In the genomic region with DNA sequence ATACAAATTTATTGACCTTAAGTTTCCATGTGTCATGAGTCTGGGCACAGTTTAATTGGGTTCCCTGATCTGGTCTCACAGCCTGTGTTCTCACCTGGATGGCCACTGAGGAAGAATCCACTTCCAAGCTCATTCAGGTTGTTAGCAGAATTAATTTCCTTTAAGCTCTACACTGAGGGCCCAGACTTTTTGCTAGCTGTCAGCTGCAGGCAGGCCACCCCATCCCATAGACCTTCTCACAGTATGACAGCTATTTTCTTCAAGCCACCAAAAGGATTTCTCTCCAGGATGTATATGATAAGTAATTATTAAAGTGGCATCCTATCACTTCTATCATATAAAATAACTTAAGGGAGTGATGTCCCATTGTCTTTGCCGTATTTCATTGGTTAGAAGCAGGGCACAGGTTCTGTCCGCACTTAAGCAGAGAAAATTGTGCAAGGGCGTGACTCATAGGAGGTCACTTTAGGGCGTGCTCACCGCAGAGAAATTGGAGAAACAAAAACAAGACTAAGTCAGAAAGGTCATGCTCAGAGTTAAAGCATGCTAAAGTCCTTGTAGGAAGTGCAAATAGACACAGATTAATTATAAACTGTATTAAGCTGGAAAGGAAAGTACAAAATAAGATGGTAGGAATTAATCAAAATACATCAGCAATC, we compare ENCODE assay signal across 8 cellular contexts.
A peak's percentile ranks its signal among the peaks of the same experiment; 100 is the strongest.
DNase-seq lines count a peak whose midpoint lies in the region; ATAC-seq, FAIRE-seq and TF ChIP-seq lines count a peak whose summit lies in the region.

No MANE protein-coding gene starts in this region.

- no peaks in the 10 kb centered on the region for H3K79me2 ChIP-seq in mesendoderm (ENCODE audit: control insufficient read depth, insufficient read depth, low read length)

- TF ChIP-seq RAD21 in A549 (conservative IDR thresholded peaks at IDR 0.05 in 1 of 2, IDR thresholded peaks at IDR 0.05 in 1 of 2): peak in 1 of 2 experiments; percentile 43

- H3K4ac ChIP-seq in mesendoderm (ENCODE audit: low read depth, low read length): no peak overlapping the region

- DNase-seq in A549 (ENCODE audit: low read depth in 1 of 2, low spot score in 1 of 2): peak; percentile 61 to 95
- DNase-seq in KBM-7: peak; percentile 79
- DNase-seq in astrocyte of the spinal cord (ENCODE audit: low read depth, low spot score): peak; percentile 91
- peak; percentile 80 for DNase-seq in left lobe of liver (ENCODE audit: low spot score)
- DNase-seq in DMS114 treated with DMSO at 0.1 percent for 48 hours (lab: John Stamatoyannopoulos, UW; ENCODE audit: unreplicated experiment): no peak
- DNase-seq in mesendoderm: no peak

- no peak overlapping the region for H3K23ac ChIP-seq in mesendoderm (ENCODE audit: low read length)

- no peak overlapping the region for H4K8ac ChIP-seq in mesendoderm (ENCODE audit: low read depth, low read length)

- peak; percentile 80 to 84; a peak in 3 of 5 replicates for TF ChIP-seq EP300 in A549 (IDR thresholded peaks at IDR 0.05)

- H3K4me1 ChIP-seq in A549 (peaks cover 44% of the 10 kb centered on the region), mesendoderm (ENCODE audit: control insufficient read depth, low read depth, low read length) (no peaks in the 10 kb centered on the region)

- no peaks in the 10 kb centered on the region for H3K9me3 ChIP-seq in A549

- CTCF ChIA-PET in A549 (lab: Yijun Ruan, JAX): interaction anchor here (1.0 to 1.4 kb wide), 2 partner anchors 150 to 233 kb away, joined by 3 read pairs; no protein-coding TSS in a partner anchor

- peak; percentile 99 for FAIRE-seq in A549 (lab: Jason Lieb, UNC)

- H3K4me2 ChIP-seq in A549 (peak overlapping the region; percentile 78), mesendoderm (ENCODE audit: low read length) (no peak overlapping the region)

- no peak overlapping the region for H2BK5ac ChIP-seq in mesendoderm (ENCODE audit: low read length)

- POLR2A ChIA-PET in A549 (lab: Yijun Ruan, JAX): no interaction called here

- no peak overlapping the region for H2BK15ac ChIP-seq in mesendoderm (replicated peaks; ENCODE audit: low read depth)

- no peaks in the 10 kb centered on the region for H3K27me3 ChIP-seq in mesendoderm (ENCODE audit: insufficient read depth, low read length, poor library complexity)

- no peak for TF ChIP-seq POLR2A in A549 (IDR thresholded peaks at IDR 0.05; ENCODE audit: low read length)

- no peak overlapping the region for H2AK5ac ChIP-seq in mesendoderm (ENCODE audit: low read length)

- H3K56ac ChIP-seq in mesendoderm (ENCODE audit: low read length): no peak overlapping the region

- no peak overlapping the region for H3K9ac ChIP-seq in mesendoderm (ENCODE audit: low read length)

- H3K36me3 ChIP-seq in mesendoderm (ENCODE audit: control insufficient read depth, insufficient read depth, low read length): no peaks in the 10 kb centered on the region

- H3K4me3 ChIP-seq in A549 (no peak overlapping the region), astrocyte of the spinal cord (ENCODE audit: low read depth, low read length) (no peak overlapping the region), mesendoderm (ENCODE audit: low read length) (no peak overlapping the region)

- in situ Hi-C loops in KBM-7 (cut with MboI; ENCODE audit: low pct_unique_long_range_greater_than_20kb, low sequenced_read_pairs) (no loop called here), astrocyte of the spinal cord (cut with HindIII; ENCODE audit: low sequenced_read_pairs) (no loop called here)

- 0% methylated on average over 5 of the region's 5 CpGs for WGBS in A549 (ENCODE audit: missing lambda C conversion rate)
- WGBS in mesendoderm (ENCODE audit: extremely low coverage, insufficient coverage, low lambda C conversion rate): no CpG with 5 or more reads among the region's 5 CpGs

- H4K5ac ChIP-seq in mesendoderm (ENCODE audit: low read length): no peak overlapping the region

- peak overlapping the region; percentile 70 to 89 for H3K27ac ChIP-seq in A549
- H3K27ac ChIP-seq in mesendoderm (ENCODE audit: low read depth, low read length): no peak overlapping the region

- ATAC-seq in A549 (peak; percentile 88 to 92), left lobe of liver (peak; percentile 96), HG02870 (IDR thresholded peaks at IDR 0.05; ENCODE audit: unreplicated experiment) (no peak), HG03175 (IDR thresholded peaks at IDR 0.05; ENCODE audit: unreplicated experiment) (no peak)

- H3K18ac ChIP-seq in mesendoderm (ENCODE audit: low read length): no peak overlapping the region

- TF ChIP-seq CTCF in A549 (IDR thresholded peaks at IDR 0.05) (no peak), astrocyte of the spinal cord (IDR thresholded peaks at IDR 0.05; ENCODE audit: low read depth, low read length) (no peak)

- no peaks in the 10 kb centered on the region for H3K79me1 ChIP-seq in mesendoderm (ENCODE audit: low read length)

- H2BK120ac ChIP-seq in mesendoderm (ENCODE audit: low read depth, low read length): no peak overlapping the region

TF ChIP-seq in A549, 52 proteins besides CTCF, POLR2A, EP300 and RAD21 (continues in another document):
- TF ChIP-seq, protein P1, sequence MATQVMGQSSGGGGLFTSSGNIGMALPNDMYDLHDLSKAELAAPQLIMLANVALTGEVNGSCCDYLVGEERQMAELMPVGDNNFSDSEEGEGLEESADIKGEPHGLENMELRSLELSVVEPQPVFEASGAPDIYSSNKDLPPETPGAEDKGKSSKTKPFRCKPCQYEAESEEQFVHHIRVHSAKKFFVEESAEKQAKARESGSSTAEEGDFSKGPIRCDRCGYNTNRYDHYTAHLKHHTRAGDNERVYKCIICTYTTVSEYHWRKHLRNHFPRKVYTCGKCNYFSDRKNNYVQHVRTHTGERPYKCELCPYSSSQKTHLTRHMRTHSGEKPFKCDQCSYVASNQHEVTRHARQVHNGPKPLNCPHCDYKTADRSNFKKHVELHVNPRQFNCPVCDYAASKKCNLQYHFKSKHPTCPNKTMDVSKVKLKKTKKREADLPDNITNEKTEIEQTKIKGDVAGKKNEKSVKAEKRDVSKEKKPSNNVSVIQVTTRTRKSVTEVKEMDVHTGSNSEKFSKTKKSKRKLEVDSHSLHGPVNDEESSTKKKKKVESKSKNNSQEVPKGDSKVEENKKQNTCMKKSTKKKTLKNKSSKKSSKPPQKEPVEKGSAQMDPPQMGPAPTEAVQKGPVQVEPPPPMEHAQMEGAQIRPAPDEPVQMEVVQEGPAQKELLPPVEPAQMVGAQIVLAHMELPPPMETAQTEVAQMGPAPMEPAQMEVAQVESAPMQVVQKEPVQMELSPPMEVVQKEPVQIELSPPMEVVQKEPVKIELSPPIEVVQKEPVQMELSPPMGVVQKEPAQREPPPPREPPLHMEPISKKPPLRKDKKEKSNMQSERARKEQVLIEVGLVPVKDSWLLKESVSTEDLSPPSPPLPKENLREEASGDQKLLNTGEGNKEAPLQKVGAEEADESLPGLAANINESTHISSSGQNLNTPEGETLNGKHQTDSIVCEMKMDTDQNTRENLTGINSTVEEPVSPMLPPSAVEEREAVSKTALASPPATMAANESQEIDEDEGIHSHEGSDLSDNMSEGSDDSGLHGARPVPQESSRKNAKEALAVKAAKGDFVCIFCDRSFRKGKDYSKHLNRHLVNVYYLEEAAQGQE (IDR thresholded peaks at IDR 0.05): no peak
- TF ChIP-seq MAZ (IDR thresholded peaks at IDR 0.05; ENCODE audit: borderline replicate concordance, low read depth, low read length) (no peak), PHF8 (IDR thresholded peaks at IDR 0.05; ENCODE audit: borderline replicate concordance, low read depth) (no peak), ATOH8 (CRISPR knock-in tag; IDR thresholded peaks at IDR 0.05; ENCODE audit: low read depth) (no peak), FOSB (CRISPR knock-in tag; IDR thresholded peaks at IDR 0.05) (no peak), MAFK (IDR thresholded peaks at IDR 0.05; ENCODE audit: partially characterized antibody) (no peak), HOXB5 (CRISPR knock-in tag; IDR thresholded peaks at IDR 0.05) (no peak), JUNB (IDR thresholded peaks at IDR 0.05) (peak; percentile 93), SMC3 (IDR thresholded peaks at IDR 0.05) (peak; percentile 60; the same call in 2 of the 3 replicates), NR3C1 (IDR thresholded peaks at IDR 0.05) (no peak), HOXB13 (CRISPR knock-in tag; IDR thresholded peaks at IDR 0.05; ENCODE audit: low read depth) (peak; percentile 51), HEYL (CRISPR knock-in tag; IDR thresholded peaks at IDR 0.05) (no peak), CBX2 (IDR thresholded peaks at IDR 0.05; ENCODE audit: borderline replicate concordance, low read depth) (no peak), EHMT2 (IDR thresholded peaks at IDR 0.05; ENCODE audit: low read depth) (no peak), KDM1A (IDR thresholded peaks at IDR 0.05; ENCODE audit: low read depth) (no peak), NFE2L2 (conservative IDR thresholded peaks at IDR 0.05; ENCODE audit: low read length) (no peak), GATA3 (IDR thresholded peaks at IDR 0.05; ENCODE audit: borderline replicate concordance) (peak; percentile 94), ZNF302 (CRISPR knock-in tag; IDR thresholded peaks at IDR 0.05) (no peak)
- TF ChIP-seq, protein P2, sequence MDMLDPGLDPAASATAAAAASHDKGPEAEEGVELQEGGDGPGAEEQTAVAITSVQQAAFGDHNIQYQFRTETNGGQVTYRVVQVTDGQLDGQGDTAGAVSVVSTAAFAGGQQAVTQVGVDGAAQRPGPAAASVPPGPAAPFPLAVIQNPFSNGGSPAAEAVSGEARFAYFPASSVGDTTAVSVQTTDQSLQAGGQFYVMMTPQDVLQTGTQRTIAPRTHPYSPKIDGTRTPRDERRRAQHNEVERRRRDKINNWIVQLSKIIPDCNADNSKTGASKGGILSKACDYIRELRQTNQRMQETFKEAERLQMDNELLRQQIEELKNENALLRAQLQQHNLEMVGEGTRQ (IDR thresholded peaks at IDR 0.05): no peak
- TF ChIP-seq, protein P3, sequence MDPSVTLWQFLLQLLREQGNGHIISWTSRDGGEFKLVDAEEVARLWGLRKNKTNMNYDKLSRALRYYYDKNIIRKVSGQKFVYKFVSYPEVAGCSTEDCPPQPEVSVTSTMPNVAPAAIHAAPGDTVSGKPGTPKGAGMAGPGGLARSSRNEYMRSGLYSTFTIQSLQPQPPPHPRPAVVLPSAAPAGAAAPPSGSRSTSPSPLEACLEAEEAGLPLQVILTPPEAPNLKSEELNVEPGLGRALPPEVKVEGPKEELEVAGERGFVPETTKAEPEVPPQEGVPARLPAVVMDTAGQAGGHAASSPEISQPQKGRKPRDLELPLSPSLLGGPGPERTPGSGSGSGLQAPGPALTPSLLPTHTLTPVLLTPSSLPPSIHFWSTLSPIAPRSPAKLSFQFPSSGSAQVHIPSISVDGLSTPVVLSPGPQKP (IDR thresholded peaks at IDR 0.05; ENCODE audit: low read depth, low read length): no peak

Comparison
In these comparisons a context has a peak if more than half of its experiments do, and no peak if none do; other contexts are left out.
1. ATAC-seq: peak in A549 (2 of 2) and left lobe of liver (single experiment); none in HG02870 (single experiment) and HG03175 (single experiment).
2. DNase-seq: peak in A549 (2 of 2), KBM-7 (single experiment), astrocyte of the spinal cord (single experiment) and left lobe of liver (single experiment); none in DMS114 treated with DMSO at 0.1 percent for 48 hours (single experiment) and mesendoderm (single experiment).